ENCODE assay signal across 25 cellular contexts in genomic region chr7:51354434-51354833, GRCh38. TPM values are rescaled to one million over a fixed set of nuclear protein-coding genes. Genes with fewer than 3 reads are reported as not detected.
"Had no signal": no experiment of that assay in that cellular context is flagged by ENCODE, and none has a peak within 500 bp of the region (broad histone marks: within the 10 kb centered on the region; RNA-seq: fewer than 3 reads in every experiment).

No MANE protein-coding gene starts in this region.

- H3K27ac ChIP-seq: RWPE1 had no signal

- H3K4me3 Mint-ChIP-seq: IgD-negative memory B cell, T-cell had no signal

- H3K9ac ChIP-seq: SK-N-SH had no signal

- H3K9me3 ChIP-seq: MG63, SK-N-SH had no signal

- H3K4me3 ChIP-seq: MG63 had no signal

- H3K27me3 Mint-ChIP-seq: IgD-negative memory B cell had no signal

- DNase-seq: KBM-7, MG63, NCI-H1092, NCI-H1105 treated with DMSO at 0.1 percent for 48 hours, NCI-H1417 treated with DMSO at 0.1 percent for 48 hours, NCI-H146, NCI-H1694 treated with DMSO at 0.1 percent for 48 hours, NCI-H1930, NCI-H2081, NCI-H2107, NCI-H2227 treated with DMSO at 0.1 percent for 48 hours, NCI-H446, NCI-H510A, NCI-H524 treated with DMSO at 0.1 percent for 48 hours, NCI-H69, NCI-H774, PC-3, SHP77, SK-N-SH, SW 1271, T-cell had no signal

- H3K4me2 ChIP-seq: SK-N-SH had no signal

- H3K9me3 Mint-ChIP-seq: T-cell had no signal

- H3K27me3 ChIP-seq: MG63 had no signal

- H3K4me1 Mint-ChIP-seq: IgD-negative memory B cell, T-cell had no signal

- H3K27ac Mint-ChIP-seq: IgD-negative memory B cell, T-cell had no signal

- H3K36me3 Mint-ChIP-seq: IgD-negative memory B cell, T-cell had no signal

- ATAC-seq: Panc1, PC-3, T-cell had no signal

- H3K36me3 ChIP-seq: MG63 had no signal

RNA-seq across cellular contexts. Expression of gene COBL, which starts 37.8 kb away (rescaled TPM):
- total RNA-seq: OCI-LY7 had no signal
- polyA plus RNA-seq: IgD-negative memory B cell had no signal
